In genomic region chr14:75726326-75726725, GRCh38 we compare ENCODE assay signal across 23 cellular contexts.
DNase-seq lines count a peak whose midpoint lies in the region; ATAC-seq, FAIRE-seq and TF ChIP-seq lines count a peak whose summit lies in the region.
"Had no signal": no experiment of that assay in that cellular context is flagged by ENCODE, and none has a peak within 500 bp of the region (broad histone marks: within the 10 kb centered on the region; RNA-seq: fewer than 3 reads in every experiment).

No MANE protein-coding gene starts in this region.

- FAIRE-seq in HTR-8/SVneo (lab: Jason Lieb, UNC), result peak; percentile 75
- no peak for FAIRE-seq in small intestine (lab: Jason Lieb, UNC)
- FAIRE-seq: A204.1, GM12878, H1 had no signal

- H3K36me3 ChIP-seq in heart left ventricle, result peaks cover 0 to 7% (median 0%) of the 10 kb centered on the region in 9 donors
- no peaks in the 10 kb centered on the region for H3K36me3 ChIP-seq in muscle layer of colon (ENCODE audit: insufficient read depth, low read length)
- H3K36me3 ChIP-seq in small intestine (ENCODE audit: control insufficient read depth in 2 of 2, insufficient read depth in 2 of 2, low read length in 2 of 2), result peaks cover 4 to 7% of the 10 kb centered on the region in 2 donors

- 86 to 93% (median 90%) methylated on average over 1 of the region's 1 CpG for WGBS in heart left ventricle, 4 donors
- 91% methylated on average over 1 of the region's 1 CpG for WGBS in right cardiac atrium
- 96 to 98% (median 97%) methylated on average over 1 of the region's 1 CpG for WGBS in small intestine, 3 donors

- no peak for DNase-seq in heart left ventricle
- no peak for DNase-seq in right cardiac atrium
- no peak for DNase-seq in HTR-8/SVneo (ENCODE audit: insufficient read length, low spot score)
- DNase-seq in small intestine, result peak; percentile 63
- no peak for DNase-seq in nucleus accumbens (lab: John Stamatoyannopoulos, UW)
- DNase-seq in dedifferentiated amniotic fluid mesenchymal stem cell (ENCODE audit: extremely low spot score), result no peak
- DNase-seq: BE2C; CD4-positive, alpha-beta T cell; CD8-positive, alpha-beta memory T cell; DMS 273 treated with DMSO at 0.1 percent for 48 hours; DMS79; EL; GDM1; GM23248; H7; HCEC 1CT had no signal

- TF ChIP-seq POLR2A in heart left ventricle (IDR thresholded peaks at IDR 0.05), result no peak

- intact Hi-C loops in heart left ventricle (cut with DNase I) (loop anchor here in 2 of 10 donors (10.0 kb wide), 2 partner anchors 48 to 138 kb away; no protein-coding TSS in a partner anchor), right cardiac atrium (cut with DNase I) (no loop called here)

- no peak for TF ChIP-seq CTCF in heart left ventricle (IDR thresholded peaks at IDR 0.05)

- peaks cover 0 to 7% (median 0%) of the 10 kb centered on the region in 12 donors for H3K9me3 ChIP-seq in heart left ventricle
- no peaks in the 10 kb centered on the region for H3K9me3 ChIP-seq in right cardiac atrium (ENCODE audit: control insufficient read depth, low read length)
- no peaks in the 10 kb centered on the region for H3K9me3 ChIP-seq in muscle layer of colon (ENCODE audit: low read length)
- H3K9me3 ChIP-seq in small intestine (ENCODE audit: control insufficient read depth, low read depth), result no peaks in the 10 kb centered on the region
- H3K9me3 ChIP-seq: BE2C had no signal

- no peak for ATAC-seq in heart left ventricle
- ATAC-seq in right cardiac atrium, result no peak
- ATAC-seq in SK-N-SH treated with all-trans-retinoic acid at 6 μM for 48 hours, result no peak
- ATAC-seq: GM12878 had no signal

- H3K27me3 ChIP-seq in heart left ventricle, result no peaks in the 10 kb centered on the region
- no peaks in the 10 kb centered on the region for H3K27me3 ChIP-seq in right cardiac atrium (ENCODE audit: control insufficient read depth, insufficient read depth)
- H3K27me3 ChIP-seq in muscle layer of colon (ENCODE audit: control insufficient read depth in 1 of 2, insufficient read depth in 2 of 2, low read length in 2 of 2), result no peaks in the 10 kb centered on the region
- H3K27me3 ChIP-seq in small intestine (ENCODE audit: control insufficient read depth in 2 of 2, insufficient read depth in 2 of 2, low read length in 2 of 2), result no peaks in the 10 kb centered on the region
- H3K27me3 ChIP-seq: BE2C; BLaER1 treated with 17β-estradiol and CSF1 and Interleukin-3, amounts not matched to agents 10 nM and 100 nM had no signal

- H3K4me1 ChIP-seq in heart left ventricle, result peaks cover 0 to 33% (median 21%) of the 10 kb centered on the region in 12 donors
- peaks cover 3% of the 10 kb centered on the region for H3K4me1 ChIP-seq in right cardiac atrium (ENCODE audit: control insufficient read depth, insufficient read depth, low read length)
- H3K4me1 ChIP-seq in muscle layer of colon (ENCODE audit: insufficient read depth, low read length), result peaks cover 21% of the 10 kb centered on the region
- no peaks in the 10 kb centered on the region for H3K4me1 ChIP-seq in small intestine (ENCODE audit: control insufficient read depth in 2 of 2, insufficient read depth in 1 of 2, low read depth in 1 of 2, low read length in 1 of 2)
- H3K4me1 ChIP-seq: BE2C had no signal

- H3K9ac ChIP-seq in muscle layer of colon (ENCODE audit: low read length), result no peak overlapping the region
- H3K9ac ChIP-seq: BLaER1 treated with 17β-estradiol and CSF1 and Interleukin-3, amounts not matched to agents 10 nM and 100 nM; GM23248 had no signal

- H3K27ac ChIP-seq in heart left ventricle (peak overlapping the region in 8 of 12 donors; percentile 64 to 80 (median 73)), right cardiac atrium (ENCODE audit: low read length) (no peak overlapping the region), muscle layer of colon (ENCODE audit: low read depth, low read length) (peak overlapping the region; percentile 21), small intestine (ENCODE audit: low read depth in 1 of 2, low read length in 1 of 2) (no peak overlapping the region)
- H3K27ac ChIP-seq: 22Rv1; BLaER1 treated with 17β-estradiol and CSF1 and Interleukin-3, amounts not matched to agents 10 nM and 100 nM; GM23248 had no signal

- H3K4me3 ChIP-seq in heart left ventricle (no peak overlapping the region), right cardiac atrium (ENCODE audit: low read length) (no peak overlapping the region), muscle layer of colon (ENCODE audit: low read depth in 1 of 2, low read length in 2 of 2) (no peak overlapping the region), small intestine (ENCODE audit: low read depth in 1 of 2, low read length in 2 of 2) (no peak overlapping the region)
- H3K4me3 ChIP-seq: BLaER1 treated with 17β-estradiol and CSF1 and Interleukin-3, amounts not matched to agents 10 nM and 100 nM; GM12878; GM23248 had no signal

TF ChIP-seq in SK-N-SH treated with all-trans-retinoic acid at 6 μM for 48 hours, 23 proteins besides CTCF, POLR2A, EP300 and RAD21:
- no peak for TF ChIP-seq CSRNP3 (CRISPR knock-in tag; IDR thresholded peaks at IDR 0.05)
- no peak for TF ChIP-seq PPARA (CRISPR knock-in tag; IDR thresholded peaks at IDR 0.05; ENCODE audit: borderline replicate concordance)

Comparison
In these comparisons a context has a peak if more than half of its experiments do, and no peak if none do; other contexts are left out.
1. H3K27ac ChIP-seq: peak in heart left ventricle (8 of 12) and muscle layer of colon (single experiment); none in right cardiac atrium (single experiment) and small intestine (0 of 2).